ENCODE assay signal across 12 cellular contexts in the genomic region with DNA sequence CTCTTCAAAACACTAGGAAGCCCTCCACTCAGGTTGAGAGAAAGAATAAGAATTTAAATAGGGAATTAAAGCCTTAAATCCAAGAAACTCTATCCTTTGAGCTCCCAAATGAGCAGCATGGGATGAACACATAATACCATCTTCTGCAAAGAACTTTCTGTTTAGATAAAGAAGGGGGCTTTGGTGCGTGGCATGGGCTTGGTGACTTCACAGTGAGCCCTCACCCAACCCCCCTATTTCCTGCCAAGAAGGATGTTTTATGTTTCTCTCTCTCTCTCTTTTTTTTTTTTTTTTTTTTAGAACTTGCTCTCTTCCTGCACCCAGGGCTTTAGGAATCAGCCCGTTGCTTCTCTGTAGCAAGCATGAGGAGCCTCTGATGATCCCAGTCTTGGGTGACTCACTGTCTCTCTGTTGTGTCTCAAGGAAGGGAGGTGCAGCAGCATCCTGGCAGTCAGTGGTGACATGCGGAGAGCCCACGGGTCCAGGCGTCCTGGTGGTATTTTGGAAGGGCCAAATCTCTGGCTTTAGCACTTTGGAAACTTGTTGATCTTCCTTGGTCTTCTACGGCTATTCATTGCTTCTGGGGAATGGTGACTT. TPM values are rescaled to one million over a fixed set of nuclear protein-coding genes. Genes with fewer than 3 reads are reported as not detected.
DNase-seq lines count a peak whose midpoint lies in the region; ATAC-seq and TF ChIP-seq lines count a peak whose summit lies in the region.
"Had no signal": no experiment of that assay in that cellular context is flagged by ENCODE, and none has a peak within 500 bp of the region (broad histone marks: within the 10 kb centered on the region; RNA-seq: fewer than 3 reads in every experiment).

No MANE protein-coding gene starts in this region.

- intact Hi-C loops in OCI-LY7 (cut with micrococcal nuclease; ENCODE audit: unreplicated experiment), result loop anchor here (2.0 kb wide), 1 partner anchor 24 kb away; no protein-coding TSS in a partner anchor

- H3K4me2 ChIP-seq in OCI-LY7 (ENCODE audit: low read length), result peak overlapping the region; percentile 54

- no peaks in the 10 kb centered on the region for H3K36me3 Mint-ChIP-seq in activated T-cell treated with anti-CD3 and anti-CD28 coated beads, Interleukin-2, amount 50 U/mL, for 72 hours (ENCODE audit: insufficient read depth in 2 of 2)

- no TSS peak for BruUV-seq in OCI-LY7 (replicated peaks; lab: Mats Ljungman, UMichigan)

- peaks cover 43% of the 10 kb centered on the region for H3K4me1 ChIP-seq in OCI-LY7 (ENCODE audit: insufficient read depth, low read length, poor library complexity, severe bottlenecking)
- no peaks in the 10 kb centered on the region for H3K4me1 ChIP-seq in SJCRH30

- H4K20me1 ChIP-seq in OCI-LY7 (ENCODE audit: insufficient read depth, low read length), result no peaks in the 10 kb centered on the region

- H3K27me3 Mint-ChIP-seq in activated T-cell treated with anti-CD3 and anti-CD28 coated beads, Interleukin-2, amount 50 U/mL, for 72 hours (ENCODE audit: low read depth), result no peaks in the 10 kb centered on the region
- H3K27me3 Mint-ChIP-seq: dendritic cell treated with granulocyte-macrophage colony-stimulating factor and Interleukin-4, amounts not matched to agents 40 ng/mL and 50 ng/mL, for 4 days had no signal

- no peaks in the 10 kb centered on the region for H3K79me2 ChIP-seq in OCI-LY7 (ENCODE audit: insufficient read depth, low read depth, low read length)

- H3K9me2 ChIP-seq in OCI-LY7 (ENCODE audit: insufficient read depth, low read length), result no peaks in the 10 kb centered on the region

- CTCF ChIA-PET in OCI-LY7 (lab: Charles Lee; ENCODE audit: unreplicated experiment), result interaction anchor here (0.5 to 0.9 kb wide), 2 partner anchors 18 to 26 kb away, joined by 3 read pairs; no protein-coding TSS in a partner anchor

- DNase-seq in activated T-cell treated with anti-CD3 and anti-CD28 coated beads, Interleukin-2, amount 50 U/mL, for 72 hours, result no peak
- no peak for DNase-seq in activated T-cell treated with anti-CD3 and anti-CD28 coated beads, Interleukin-2, amount 50 U/mL, for 1 hour
- DNase-seq in OCI-LY7 (ENCODE audit: low spot score), result peak; percentile 77
- DNase-seq in effector CD8-positive, alpha-beta T cell (lab: John Stamatoyannopoulos, UW), result peak; percentile 3
- DNase-seq in stimulated activated naive CD8-positive, alpha-beta T cell treated with anti-CD3 and anti-CD28 coated beads, Interleukin-15, Interleukin-2, amounts not matched to agents 100 U/mL and 50 U/mL, for 24 hours, result no peak
- no peak for DNase-seq in SW 1271 (lab: John Stamatoyannopoulos, UW)
- DNase-seq in SJCRH30, result no peak
- no peak for DNase-seq in DMS53 (lab: John Stamatoyannopoulos, UW)
- DNase-seq: GOT3, NCI-H2029 treated with DMSO at 0.1 percent for 48 hours had no signal

- no peaks in the 10 kb centered on the region for H3K9me3 ChIP-seq in OCI-LY7 (ENCODE audit: low read length)
- no peaks in the 10 kb centered on the region for H3K9me3 ChIP-seq in SJCRH30 (replicated peaks)

- H3K27ac ChIP-seq in OCI-LY7 (ENCODE audit: low read depth, low read length, poor library complexity, severe bottlenecking), result peak overlapping the region; percentile 57
- no peak overlapping the region for H3K27ac ChIP-seq in SJCRH30

- no peaks in the 10 kb centered on the region for H3K9me3 Mint-ChIP-seq in activated T-cell treated with anti-CD3 and anti-CD28 coated beads, Interleukin-2, amount 50 U/mL, for 72 hours
- H3K9me3 Mint-ChIP-seq: dendritic cell treated with granulocyte-macrophage colony-stimulating factor and Interleukin-4, amounts not matched to agents 40 ng/mL and 50 ng/mL, for 4 days had no signal

- POLR2A ChIA-PET in OCI-LY7 (lab: Charles Lee), result interaction anchor here (0.7 to 1.1 kb wide), 4 partner anchors 12 to 729 kb away, joined by 3 to 5 read pairs (median 5); no protein-coding TSS in a partner anchor

- peaks cover 53% of the 10 kb centered on the region for H3K4me1 Mint-ChIP-seq in activated T-cell treated with anti-CD3 and anti-CD28 coated beads, Interleukin-2, amount 50 U/mL, for 72 hours (ENCODE audit: low read depth)

- peaks cover 80% of the 10 kb centered on the region for H3K36me3 ChIP-seq in OCI-LY7 (ENCODE audit: insufficient read depth, low read length)
- no peaks in the 10 kb centered on the region for H3K36me3 ChIP-seq in SJCRH30

- H3K4me3 Mint-ChIP-seq in activated T-cell treated with anti-CD3 and anti-CD28 coated beads, Interleukin-2, amount 50 U/mL, for 72 hours, result peak overlapping the region; percentile 61 to 73
- H3K4me3 Mint-ChIP-seq: dendritic cell treated with granulocyte-macrophage colony-stimulating factor and Interleukin-4, amounts not matched to agents 40 ng/mL and 50 ng/mL, for 4 days had no signal

- H3K27ac Mint-ChIP-seq in activated T-cell treated with anti-CD3 and anti-CD28 coated beads, Interleukin-2, amount 50 U/mL, for 72 hours, result peak overlapping the region; percentile 87
- H3K27ac Mint-ChIP-seq: dendritic cell treated with granulocyte-macrophage colony-stimulating factor and Interleukin-4, amounts not matched to agents 40 ng/mL and 50 ng/mL, for 4 days had no signal

- no peak for TF ChIP-seq CTCF in OCI-LY7 (conservative IDR thresholded peaks at IDR 0.05; ENCODE audit: low read length)

- ATAC-seq in activated T-cell treated with anti-CD3 and anti-CD28 coated beads, Interleukin-2, amount 50 U/mL, for 72 hours (replicated peaks in 1 of 2), result peak; percentile 32 to 46
- ATAC-seq in stimulated activated naive CD8-positive, alpha-beta T cell treated with anti-CD3 and anti-CD28 coated beads, Interleukin-15, Interleukin-2, amounts not matched to agents 100 U/mL and 50 U/mL, for 24 hours, result peak; percentile 34

- no peak overlapping the region for H2AFZ ChIP-seq in OCI-LY7 (ENCODE audit: low read length)

- H3K4me3 ChIP-seq in OCI-LY7 (ENCODE audit: low read depth, low read length, poor library complexity, severe bottlenecking), result peak overlapping the region; percentile 30
- no peak overlapping the region for H3K4me3 ChIP-seq in SJCRH30

- no peaks in the 10 kb centered on the region for H3K27me3 ChIP-seq in SJCRH30

RNA-seq across cellular contexts. Expression of a gene that starts 49.1 kb away (rescaled TPM):
- total RNA-seq in activated T-cell treated with anti-CD3 and anti-CD28 coated beads, Interleukin-2, amount 50 U/mL, for 72 hours, result not detected
- not detected in 2 replicates for total RNA-seq in OCI-LY7 (2014; rRNA removed; shearing (Covaris generic))
- not detected in 2 replicates for total RNA-seq in OCI-LY7 (2022)
- not detected in 2 replicates for total RNA-seq in SJCRH30 (2014; rRNA removed; shearing (Covaris generic))
- total RNA-seq: glomerular endothelial cell had no signal

Comparison
In these comparisons a context has a peak if more than half of its experiments do, and no peak if none do; other contexts are left out.
1. DNase-seq: peak in OCI-LY7 (single experiment) and effector CD8-positive, alpha-beta T cell (single experiment); none in activated T-cell treated with anti-CD3 and anti-CD28 coated beads, Interleukin-2, amount 50 U/mL, for 72 hours (0 of 2), activated T-cell treated with anti-CD3 and anti-CD28 coated beads, Interleukin-2, amount 50 U/mL, for 1 hour (single experiment), stimulated activated naive CD8-positive, alpha-beta T cell treated with anti-CD3 and anti-CD28 coated beads, Interleukin-15, Interleukin-2, amounts not matched to agents 100 U/mL and 50 U/mL, for 24 hours (single experiment), SW 1271 (0 of 2), SJCRH30 (0 of 2) and DMS53 (single experiment).